Comparison of ENCODE assay signal across 35 cellular contexts in the genomic region with DNA sequence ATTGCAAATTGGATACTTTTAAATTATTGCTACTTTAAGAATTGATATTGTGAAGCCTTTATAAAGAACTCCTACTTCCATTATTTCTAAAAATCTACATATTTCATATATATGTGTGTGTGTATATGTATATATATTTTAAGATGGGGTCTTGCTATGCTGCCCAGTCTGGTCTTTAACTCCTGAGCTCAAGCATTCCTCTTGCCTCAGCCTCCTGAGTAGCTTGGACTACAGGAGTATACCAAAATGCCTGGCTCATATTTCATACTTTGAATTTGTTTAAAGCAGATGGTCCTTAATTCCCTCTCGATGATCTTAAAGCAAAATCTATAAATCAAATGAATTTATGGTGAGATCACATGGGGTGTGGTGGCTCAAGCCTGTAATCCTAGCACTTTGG. TPM values are rescaled to one million over a fixed set of nuclear protein-coding genes. Genes with fewer than 3 reads are reported as not detected.
"Had no signal": no experiment of that assay in that cellular context is flagged by ENCODE, and none has a peak within 500 bp of the region (broad histone marks: within the 10 kb centered on the region; RNA-seq: fewer than 3 reads in every experiment).

No MANE protein-coding gene starts in this region.

- FAIRE-seq: bronchial epithelial cell, colon, TTC549 had no signal

- H3K36me3 ChIP-seq: adrenal gland, cardiac muscle cell, WERI-Rb-1 had no signal

- H3K27me3 ChIP-seq: adrenal gland, ascending aorta, cardiac muscle cell had no signal

- ATAC-seq: activated CD4-positive, alpha-beta T cell treated with anti-CD3 and anti-CD28 coated beads for 36 hours; activated CD4-positive, CD25-positive, alpha-beta regulatory T cell treated with anti-CD3 and anti-CD28 coated beads, Interleukin-2, amount 50 U/mL, for 24 hours; activated CD8-positive, alpha-beta T cell treated with anti-CD3 and anti-CD28 coated beads for 36 hours; activated naive CD4-positive, alpha-beta T cell treated with anti-CD3 and anti-CD28 coated beads, Interleukin-2, amount 50 U/mL, for 72 hours; activated T-cell treated with anti-CD3 and anti-CD28 coated beads, Interleukin-2, amount 50 U/mL, for 4 hours; activated T-cell treated with anti-CD3 and anti-CD28 coated beads, Interleukin-2, amount 50 U/mL, for 72 hours; activated T-helper 17 cell treated with anti-CD3 and anti-CD28 coated beads, Interleukin-2, amount 50 U/mL, for 72 hours; T-cell; WTC11 had no signal

- DNase-seq: activated CD4-positive, alpha-beta memory T cell treated with anti-CD3 and anti-CD28 coated beads for 36 hours; activated CD4-positive, alpha-beta T cell treated with anti-CD3 and anti-CD28 coated beads for 1 hour; activated CD4-positive, alpha-beta T cell treated with anti-CD3 and anti-CD28 coated beads for 36 hours; activated CD4-positive, alpha-beta T cell treated with anti-CD3 and anti-CD28 coated beads, Interleukin-2, amount 10 ng/mL, durations not matched to agents 24 days and 14 days; activated CD4-positive, alpha-beta T cell treated with anti-CD3 and anti-CD28 coated beads, Interleukin-2, amount 50 U/mL, for 1 hour; activated CD4-positive, alpha-beta T cell treated with anti-CD3 and anti-CD28 coated beads, Interleukin-2, amount 50 U/mL, for 4 hours; activated CD4-positive, CD25-positive, alpha-beta regulatory T cell; activated CD8-positive, alpha-beta memory T cell treated with anti-CD3 and anti-CD28 coated beads, Interleukin-2, amount 50 U/mL, for 4 hours; activated CD8-positive, alpha-beta T cell treated with anti-CD3 and anti-CD28 coated beads for 36 hours; activated effector memory CD4-positive, alpha-beta T cell treated with anti-CD3 and anti-CD28 coated beads, Interleukin-2, amount 50 U/mL, for 16 hours; activated gamma-delta T cell treated with Interleukin-2 at 50 U/mL for 16 hours; activated naive CD4-positive, alpha-beta T cell; activated naive CD4-positive, alpha-beta T cell treated with anti-CD3 and anti-CD28 coated beads for 36 hours; activated naive CD4-positive, alpha-beta T cell treated with anti-CD3 and anti-CD28 coated beads, Interleukin-2, amount 50 U/mL, for 16 hours; activated naive CD8-positive, alpha-beta T cell treated with anti-CD3 and anti-CD28 coated beads for 36 hours; activated T-cell treated with anti-CD3 and anti-CD28 coated beads for 4 hours; activated T-cell treated with anti-CD3 and anti-CD28 coated beads, Interleukin-2, amount 50 U/mL, for 1 hour; activated T-cell treated with anti-CD3 and anti-CD28 coated beads, Interleukin-2, amount 50 U/mL, for 4 hours; activated T-cell treated with anti-CD3 and anti-CD28 coated beads, Interleukin-2, amount 50 U/mL, for 72 hours; adrenal gland; amniotic stem cell; caudate nucleus; T-cell; T-helper 2 cell; T-helper 9 cell; WERI-Rb-1 had no signal

- H3K27ac ChIP-seq: adrenal gland, cardiac muscle cell, WERI-Rb-1 had no signal

- H3K9me3 ChIP-seq: adrenal gland, ascending aorta had no signal

- H3K4me3 ChIP-seq: adrenal gland, ascending aorta, cardiac muscle cell had no signal

RNA-seq across cellular contexts. Expression of a gene that starts 25.1 kb away (rescaled TPM):
- total RNA-seq: ascending aorta had no signal
